In genomic region chr18:50792885-50793284, GRCh38 we compare ENCODE assay signal across 23 cellular contexts. TPM values are rescaled to one million over a fixed set of nuclear protein-coding genes. Genes with fewer than 3 reads are reported as not detected.
"Had no signal": no experiment of that assay in that cellular context is flagged by ENCODE, and none has a peak within 500 bp of the region (broad histone marks: within the 10 kb centered on the region; RNA-seq: fewer than 3 reads in every experiment).

No MANE protein-coding gene starts in this region.

- H3K27ac ChIP-seq: HL-60, KMS-11, RWPE1 had no signal

- H3K9me3 Mint-ChIP-seq: IgD-negative memory B cell had no signal

- H3K9me2 ChIP-seq: SK-N-SH had no signal

- H3K4me1 Mint-ChIP-seq: IgD-negative memory B cell had no signal

- H3K4me2 ChIP-seq: KMS-11, SK-N-SH had no signal

- H3K4me3 ChIP-seq: K562 had no signal

- FAIRE-seq: HTR-8/SVneo, K562 had no signal

- DNase-seq: Kasumi-1, MM.1S, NCI-H1092 treated with DMSO at 0.1 percent for 48 hours, NCI-H1436, NCI-H187, NCI-H2029, NCI-H2081 treated with DMSO at 0.1 percent for 48 hours, NCI-H2171, NCI-H226, NCI-H446, NCI-H524, NCI-H526 treated with DMSO at 0.1 percent for 48 hours, NCI-H774, SHP77, SK-N-SH, SW 1271 had no signal

- H3K27ac Mint-ChIP-seq: IgD-negative memory B cell had no signal

- H3K4me3 Mint-ChIP-seq: IgD-negative memory B cell had no signal

- ATAC-seq: K562 had no signal

- H3K36me3 Mint-ChIP-seq: IgD-negative memory B cell had no signal

- H3K9me3 ChIP-seq: SK-N-SH had no signal

RNA-seq across cellular contexts. Expression of gene MRO, which starts 26.9 kb away (rescaled TPM):
- total RNA-seq: K562, M059J had no signal
- polyA plus RNA-seq: IgD-negative memory B cell, SK-N-SH had no signal
